8 cellular contexts compared by ENCODE assay signal in genomic region chr2:213934560-213934959, GRCh38.
DNase-seq lines count a peak whose midpoint lies in the region; ATAC-seq, FAIRE-seq and TF ChIP-seq lines count a peak whose summit lies in the region.

No MANE protein-coding gene starts in this region.

- H4K20me1 ChIP-seq in H1 (replicated peaks in 1 of 2; ENCODE audit: control insufficient read depth in 1 of 2, insufficient read depth in 2 of 2, low read length in 2 of 2) = no peaks in the 10 kb centered on the region

- no peak for FAIRE-seq in H1 (lab: Jason Lieb, UNC)

- H3K27me3 ChIP-seq in H1 (replicated peaks in 1 of 4; ENCODE audit: control insufficient read depth in 3 of 4, extremely low read depth in 1 of 4, insufficient read depth in 3 of 4, low read length in 3 of 4) (no peaks in the 10 kb centered on the region), thoracic aorta (replicated peaks; ENCODE audit: insufficient read depth) (no peaks in the 10 kb centered on the region)

- no peaks in the 10 kb centered on the region for H3K79me2 ChIP-seq in H1 (ENCODE audit: control insufficient read depth in 1 of 2, insufficient read depth in 2 of 2, low read length in 2 of 2)

- no peak overlapping the region for H2AK5ac ChIP-seq in H1 (ENCODE audit: low read depth, low read length)

- WGBS in H1 (ENCODE audit: extremely low coverage in 1 of 2, insufficient coverage in 1 of 2, insufficient read length in 1 of 2, insufficient replicate concordance in 2 of 2, low coverage in 1 of 2, low lambda C conversion rate in 2 of 2, missing lambda C conversion rate in 1 of 2), 2 experiments = 88% methylated on average over 1 of the region's 1 CpG; no CpG with 5 or more reads in 1 of the 2 experiments

- H3K18ac ChIP-seq in H1 (ENCODE audit: extremely low read depth, low read length) = no peak overlapping the region

- H3K4me3 ChIP-seq in H1 (ENCODE audit: extremely low read depth in 1 of 4, insufficient read depth in 2 of 4, low read depth in 3 of 4, low read length in 4 of 4) (no peak overlapping the region), thoracic aorta (no peak overlapping the region)

- H3K14ac ChIP-seq in H1 (ENCODE audit: insufficient read length) = no peak overlapping the region

- no peak overlapping the region for H2BK12ac ChIP-seq in H1 (ENCODE audit: low read depth, low read length)

- H2BK5ac ChIP-seq in H1 (ENCODE audit: low read depth, low read length) = no peak overlapping the region

- no peak overlapping the region for H2BK120ac ChIP-seq in H1 (replicated peaks; ENCODE audit: low read depth, low read length)

- H3K4ac ChIP-seq in H1 (replicated peaks; ENCODE audit: insufficient read length, low read depth, low read length) = no peak overlapping the region

- H3K23ac ChIP-seq in H1 (ENCODE audit: insufficient read length) = no peak overlapping the region

- no peaks in the 10 kb centered on the region for H3K23me2 ChIP-seq in H1 (ENCODE audit: low read depth, low read length)

- H3K27ac ChIP-seq in H1 (ENCODE audit: low read depth, low read length) = no peak overlapping the region
- H3K27ac ChIP-seq in thoracic aorta = no peak overlapping the region

- in situ Hi-C loops in KBM-7 (cut with MboI; ENCODE audit: low pct_unique_long_range_greater_than_20kb, low sequenced_read_pairs) = no loop called here

- CTCF ChIA-PET in H1 (lab: Charles Lee; ENCODE audit: partially characterized antibody) = interaction anchor here (0.6 to 1.6 kb wide), 6 partner anchors 10 to 685 kb away, joined by 3 to 7 read pairs (median 3); no protein-coding TSS in a partner anchor

- no peak overlapping the region for H3K9ac ChIP-seq in H1 (replicated peaks in 1 of 4; ENCODE audit: extremely low read depth in 1 of 4, low read depth in 3 of 4, low read length in 3 of 4)

- H3K79me1 ChIP-seq in H1 (ENCODE audit: low read depth, low read length) = no peaks in the 10 kb centered on the region

- no peak for TF ChIP-seq POLR2A in H1 (IDR thresholded peaks at IDR 0.05; ENCODE audit: control extremely low read depth in 1 of 2, low read depth in 2 of 2, low read length in 2 of 2)

- peak; percentile 21 for DNase-seq in SIG-M5 treated with dmso at 0.1 percent for 504 hours (lab: John Stamatoyannopoulos, UW; ENCODE audit: unreplicated experiment)
- DNase-seq in SIG-M5 (lab: John Stamatoyannopoulos, UW) = no peak
- peak; percentile 26 for DNase-seq in KBM-7
- DNase-seq in H1 (ENCODE audit: low read depth in 1 of 2, low spot score in 2 of 2) = no peak
- DNase-seq in thoracic aorta (ENCODE audit: low spot score) = no peak
- no peak for DNase-seq in posterior cingulate gyrus
- no peak for DNase-seq in putamen (ENCODE audit: low spot score)

- H4K8ac ChIP-seq in H1 (ENCODE audit: extremely low read depth, insufficient read depth, low read length) = no peak overlapping the region

- H3K4me2 ChIP-seq in H1 (ENCODE audit: insufficient read depth in 1 of 2, low read depth in 2 of 2, low read length in 2 of 2) = no peak overlapping the region

- TF ChIP-seq CTCF in H1 (IDR thresholded peaks at IDR 0.05; ENCODE audit: control extremely low read depth in 1 of 3, insufficient read depth in 1 of 3, low read depth in 1 of 3, low read length in 3 of 3) (peak in 1 of 3 experiments; percentile 52; a peak in 1 of 4 replicates), thoracic aorta (IDR thresholded peaks at IDR 0.05) (peak; percentile 25)

- no peak overlapping the region for H2BK15ac ChIP-seq in H1 (ENCODE audit: low read length)

- H4K5ac ChIP-seq in H1 (ENCODE audit: insufficient read length, low read depth, low read length) = no peak overlapping the region

- POLR2A ChIA-PET in H1 (lab: Charles Lee; ENCODE audit: partially characterized antibody) = no interaction called here

- no peak for TF ChIP-seq EP300 in H1 (IDR thresholded peaks at IDR 0.05; ENCODE audit: borderline replicate concordance in 1 of 2, low read depth in 2 of 2, low read length in 2 of 2)

- intact Hi-C loops in posterior cingulate gyrus (cut with DNase I) = no loop called here

- ATAC-seq in GM21786 (IDR thresholded peaks at IDR 0.05; ENCODE audit: unreplicated experiment) = peak; percentile 98
- no peak for ATAC-seq in thoracic aorta (ENCODE audit: insufficient number of reproducible peaks, low FRiP score, low read depth)

- no peaks in the 10 kb centered on the region for H3K9me3 ChIP-seq in H1 (ENCODE audit: insufficient read depth in 2 of 2, low read depth in 1 of 2, low read length in 1 of 2)
- no peaks in the 10 kb centered on the region for H3K9me3 ChIP-seq in thoracic aorta

- no peak overlapping the region for H2AFZ ChIP-seq in H1 (ENCODE audit: low read length)

- no peak overlapping the region for H3K56ac ChIP-seq in H1 (replicated peaks; ENCODE audit: insufficient read length, low read depth, low read length)

- H4K91ac ChIP-seq in H1 (replicated peaks; ENCODE audit: insufficient read length, low read length) = no peak overlapping the region

- no peaks in the 10 kb centered on the region for H3K4me1 ChIP-seq in H1 (replicated peaks in 1 of 4; ENCODE audit: control insufficient read depth in 3 of 4, insufficient read depth in 4 of 4, low read length in 3 of 4)
- no peaks in the 10 kb centered on the region for H3K4me1 ChIP-seq in thoracic aorta (ENCODE audit: control insufficient read depth in 1 of 2, low read depth in 2 of 2)

- no peak overlapping the region for H2BK20ac ChIP-seq in H1 (ENCODE audit: low read length)

- no peaks in the 10 kb centered on the region for H3K36me3 ChIP-seq in H1 (ENCODE audit: control insufficient read depth in 2 of 4, insufficient read depth in 4 of 4, low read length in 3 of 4)
- H3K36me3 ChIP-seq in thoracic aorta = no peaks in the 10 kb centered on the region

- peak; percentile 30 to 31 for TF ChIP-seq RAD21 in H1 (IDR thresholded peaks at IDR 0.05 in 1 of 2, conservative IDR thresholded peaks at IDR 0.05 in 1 of 2; ENCODE audit: low read depth in 2 of 2, low read length in 2 of 2)

TF ChIP-seq in H1, 55 proteins besides CTCF, POLR2A, EP300 and RAD21:
- no peak for TF ChIP-seq EZH2 (IDR thresholded peaks at IDR 0.05; ENCODE audit: low read depth, low read length, severe bottlenecking)
- no peak for TF ChIP-seq KDM4A (IDR thresholded peaks at IDR 0.05; ENCODE audit: low read depth, low read length, severe bottlenecking)
- TF ChIP-seq TEAD4 (IDR thresholded peaks at IDR 0.05; ENCODE audit: low read depth, low read length) = no peak
- TF ChIP-seq SP1 (IDR thresholded peaks at IDR 0.05; ENCODE audit: low read depth, low read length) = no peak
- no peak for TF ChIP-seq EGR1 (IDR thresholded peaks at IDR 0.05; ENCODE audit: borderline replicate concordance, low read depth, low read length)
- TF ChIP-seq BACH1 (IDR thresholded peaks at IDR 0.05; ENCODE audit: low read length) = no peak
- no peak for TF ChIP-seq POLR2AphosphoS5 (IDR thresholded peaks at IDR 0.05; ENCODE audit: low read depth, low read length)
- TF ChIP-seq RXRA (IDR thresholded peaks at IDR 0.05; ENCODE audit: insufficient read depth, low read depth, low read length) = no peak
- TF ChIP-seq ZNF274 (IDR thresholded peaks at IDR 0.05; ENCODE audit: borderline replicate concordance, extremely low read depth, low read length) = no peak
- TF ChIP-seq CHD1 (IDR thresholded peaks at IDR 0.05; ENCODE audit: low read depth, low read length) = no peak
- no peak for TF ChIP-seq CBX8 (IDR thresholded peaks at IDR 0.05; ENCODE audit: borderline replicate concordance, low read depth, low read length)
- TF ChIP-seq SRF (IDR thresholded peaks at IDR 0.05; ENCODE audit: low read depth, low read length) = no peak
- no peak for TF ChIP-seq TAF1 (IDR thresholded peaks at IDR 0.05; ENCODE audit: low read depth, low read length)
- TF ChIP-seq CTBP2 (IDR thresholded peaks at IDR 0.05; ENCODE audit: borderline replicate concordance, insufficient read depth, insufficient read length, low read length) = no peak
- no peak for TF ChIP-seq ATF2 (IDR thresholded peaks at IDR 0.05; ENCODE audit: low read length)
- no peak for TF ChIP-seq TAF7 (optimal IDR thresholded peaks at IDR 0.05; ENCODE audit: borderline replicate concordance, low read depth, low read length)
- TF ChIP-seq FOSL1 (IDR thresholded peaks at IDR 0.05; ENCODE audit: insufficient read depth, low read depth, low read length) = no peak
- no peak for TF ChIP-seq MAX (IDR thresholded peaks at IDR 0.05)
- TF ChIP-seq CREB1 (IDR thresholded peaks at IDR 0.05) = no peak
TF ChIP-seq in H1: peak in this region for 0.

Comparison
In these comparisons a context has a peak if more than half of its experiments do, and no peak if none do; other contexts are left out.
1. DNase-seq: peak in SIG-M5 treated with dmso at 0.1 percent for 504 hours (single experiment) and KBM-7 (single experiment); none in SIG-M5 (single experiment), H1 (0 of 2), thoracic aorta (single experiment), posterior cingulate gyrus (0 of 10) and putamen (single experiment).